ENCODE assay signal across 16 cellular contexts in genomic region chr2:234212534-234212933, GRCh38.
A peak's percentile ranks its signal among the peaks of the same experiment; 100 is the strongest.
DNase-seq lines count a peak whose midpoint lies in the region; ATAC-seq lines count a peak whose summit lies in the region.
"Had no signal": no experiment of that assay in that cellular context is flagged by ENCODE, and none has a peak within 500 bp of the region (broad histone marks: within the 10 kb centered on the region; RNA-seq: fewer than 3 reads in every experiment).

No MANE protein-coding gene starts in this region.

- H2BK12ac ChIP-seq in mesenchymal stem cell (ENCODE audit: low read length in 2 of 2), result no peak overlapping the region

- no peak overlapping the region for H3K14ac ChIP-seq in mesenchymal stem cell (ENCODE audit: low read length in 2 of 2)

- no peak overlapping the region for H3K23ac ChIP-seq in mesenchymal stem cell (ENCODE audit: low read length in 2 of 2)

- no peak overlapping the region for H4K8ac ChIP-seq in mesenchymal stem cell (ENCODE audit: low read length)

- H2BK15ac ChIP-seq in mesenchymal stem cell (ENCODE audit: low read depth, poor library complexity, severe bottlenecking), result no peak overlapping the region

- no peak overlapping the region for H3K4me3 Mint-ChIP-seq in activated T-cell treated with anti-CD3 and anti-CD28 coated beads, Interleukin-2, amount 50 U/mL, for 4 hours

- H2AK5ac ChIP-seq in mesenchymal stem cell (ENCODE audit: low read length, severe bottlenecking), result peak overlapping the region; percentile 47

- peaks cover 15 to 55% (median 41%) of the 10 kb centered on the region in 10 experiments for H3K4me1 ChIP-seq in BLaER1 treated with 17β-estradiol and CSF1 and Interleukin-3, amounts not matched to agents 10 nM and 100 nM
- H3K4me1 ChIP-seq in adipocyte (ENCODE audit: control insufficient read depth, insufficient read depth, low read length), result peaks cover 18% of the 10 kb centered on the region
- H3K4me1 ChIP-seq in mesenchymal stem cell (ENCODE audit: control insufficient read depth, insufficient read depth, low read depth, low read length), result peaks cover 10% of the 10 kb centered on the region

- peak overlapping the region; percentile 84 to 97 (median 92) for H3K4me2 ChIP-seq in BLaER1 treated with 17β-estradiol and CSF1 and Interleukin-3, amounts not matched to agents 10 nM and 100 nM
- no peak overlapping the region for H3K4me2 ChIP-seq in mesenchymal stem cell (ENCODE audit: low read length, poor library complexity, severe bottlenecking)

- no peaks in the 10 kb centered on the region for H3K36me3 ChIP-seq in BLaER1 treated with 17β-estradiol and CSF1 and Interleukin-3, amounts not matched to agents 10 nM and 100 nM
- no peaks in the 10 kb centered on the region for H3K36me3 ChIP-seq in adipocyte (ENCODE audit: control insufficient read depth, insufficient read depth, low read length, severe bottlenecking)
- no peaks in the 10 kb centered on the region for H3K36me3 ChIP-seq in mesenchymal stem cell (ENCODE audit: control insufficient read depth in 1 of 2, insufficient read depth in 2 of 2, low read depth in 1 of 2, low read length in 2 of 2)
- H3K36me3 ChIP-seq: HAP-1 had no signal

- 83% methylated on average over 8 of the region's 8 CpGs for WGBS in mesenchymal stem cell

- H2BK120ac ChIP-seq in mesenchymal stem cell (ENCODE audit: low read depth, low read length), result no peak overlapping the region

- H3K4ac ChIP-seq in mesenchymal stem cell (ENCODE audit: low read depth in 1 of 2, low read length in 2 of 2), result no peak overlapping the region

- DNase-seq in NCI-H146 (lab: John Stamatoyannopoulos, UW) (peak; percentile 22), NCI-H146 treated with DMSO at 0.1 percent for 48 hours (lab: John Stamatoyannopoulos, UW; ENCODE audit: unreplicated experiment) (no peak), adipocyte (ENCODE audit: low read depth) (no peak), mesenchymal stem cell (no peak), GM19240 (ENCODE audit: insufficient read length, low spot score) (no peak), HUDEP-2 (lab: John Stamatoyannopoulos, UW; ENCODE audit: unreplicated experiment in 76 of 76) (no peak)
- no peak for DNase-seq in activated T-cell treated with anti-CD3 and anti-CD28 coated beads, Interleukin-2, amount 50 U/mL, for 4 hours
- DNase-seq: COR-L47, NCI-H1417 treated with DMSO at 0.1 percent for 48 hours, NCI-H2081, NCI-H226, SHP77 had no signal

- H3K27me3 ChIP-seq in BLaER1 treated with 17β-estradiol and CSF1 and Interleukin-3, amounts not matched to agents 10 nM and 100 nM, result no peaks in the 10 kb centered on the region
- peaks cover 12% of the 10 kb centered on the region for H3K27me3 ChIP-seq in adipocyte (replicated peaks; ENCODE audit: control insufficient read depth, insufficient read depth, low read length)
- H3K27me3 ChIP-seq in mesenchymal stem cell (ENCODE audit: control insufficient read depth in 1 of 2, insufficient read depth in 1 of 2, low read length in 2 of 2), result no peaks in the 10 kb centered on the region

- no peaks in the 10 kb centered on the region for H3K36me3 Mint-ChIP-seq in activated T-cell treated with anti-CD3 and anti-CD28 coated beads, Interleukin-2, amount 50 U/mL, for 4 hours (ENCODE audit: insufficient read depth)

- H3K9me3 ChIP-seq in BLaER1 treated with 17β-estradiol and CSF1 and Interleukin-3, amounts not matched to agents 10 nM and 100 nM (replicated peaks in 1 of 11), result peaks cover 9 to 22% (median 15%) of the 10 kb centered on the region in 11 experiments; a peak in 19 of 22 replicates
- H3K9me3 ChIP-seq in adipocyte (ENCODE audit: control insufficient read depth, low read length) (peaks cover 2% of the 10 kb centered on the region), mesenchymal stem cell (ENCODE audit: control insufficient read depth, low read length) (no peaks in the 10 kb centered on the region)
- H3K9me3 ChIP-seq: HAP-1 had no signal

- no peaks in the 10 kb centered on the region for H3K79me1 ChIP-seq in mesenchymal stem cell (replicated peaks; ENCODE audit: low read length, poor library complexity, severe bottlenecking)

- H3K27me3 Mint-ChIP-seq in activated T-cell treated with anti-CD3 and anti-CD28 coated beads, Interleukin-2, amount 50 U/mL, for 4 hours (ENCODE audit: low read depth), result no peaks in the 10 kb centered on the region

- H2AFZ ChIP-seq in mesenchymal stem cell (ENCODE audit: low read depth, low read length), result no peak overlapping the region

- no peaks in the 10 kb centered on the region for H4K20me1 ChIP-seq in BLaER1 treated with 17β-estradiol and CSF1 and Interleukin-3, amounts not matched to agents 10 nM and 100 nM

- no peak overlapping the region for H2BK5ac ChIP-seq in mesenchymal stem cell (ENCODE audit: low read depth, low read length, poor library complexity, severe bottlenecking)

- H3K9ac ChIP-seq in BLaER1 treated with 17β-estradiol and CSF1 and Interleukin-3, amounts not matched to agents 10 nM and 100 nM, result peak overlapping the region; percentile 1 to 73 (median 38); a peak in 14 of 22 replicates
- H3K9ac ChIP-seq in adipocyte (ENCODE audit: low read length) (peak overlapping the region; percentile 13), mesenchymal stem cell (ENCODE audit: low read length) (no peak overlapping the region)

- H3K4me1 Mint-ChIP-seq in activated T-cell treated with anti-CD3 and anti-CD28 coated beads, Interleukin-2, amount 50 U/mL, for 4 hours (ENCODE audit: low read depth), result peaks cover 22% of the 10 kb centered on the region

- peak overlapping the region in 7 of 11 experiments; percentile 8 to 61 (median 36); a peak in 11 of 22 replicates for H3K27ac ChIP-seq in BLaER1 treated with 17β-estradiol and CSF1 and Interleukin-3, amounts not matched to agents 10 nM and 100 nM
- H3K27ac ChIP-seq in mesenchymal stem cell (ENCODE audit: low read length, poor library complexity, severe bottlenecking), result no peak overlapping the region
- H3K27ac ChIP-seq: 22Rv1, C4-2B had no signal

- peak overlapping the region in 8 of 10 experiments; percentile 33 to 55 (median 45); a peak in 17 of 20 replicates for H3K4me3 ChIP-seq in BLaER1 treated with 17β-estradiol and CSF1 and Interleukin-3, amounts not matched to agents 10 nM and 100 nM
- H3K4me3 ChIP-seq in adipocyte (ENCODE audit: low read length) (no peak overlapping the region), mesenchymal stem cell (ENCODE audit: insufficient read depth in 1 of 2, low read depth in 1 of 2, low read length in 2 of 2) (no peak overlapping the region)
- H3K4me3 ChIP-seq: HAP-1 had no signal

- H3K18ac ChIP-seq in mesenchymal stem cell (ENCODE audit: low read depth in 1 of 2, low read length in 2 of 2), result no peak overlapping the region

- no peak overlapping the region for H4K91ac ChIP-seq in mesenchymal stem cell (ENCODE audit: low read length)

- ATAC-seq in activated T-cell treated with anti-CD3 and anti-CD28 coated beads, Interleukin-2, amount 50 U/mL, for 4 hours, result no peak

- H3K9me3 Mint-ChIP-seq in activated T-cell treated with anti-CD3 and anti-CD28 coated beads, Interleukin-2, amount 50 U/mL, for 4 hours, result no peaks in the 10 kb centered on the region

Comparison
In these comparisons a context has a peak if more than half of its experiments do, and no peak if none do; other contexts are left out.
1. H3K4me3 ChIP-seq: peak in BLaER1 treated with 17β-estradiol and CSF1 and Interleukin-3, amounts not matched to agents 10 nM and 100 nM (8 of 10); none in adipocyte (single experiment) and mesenchymal stem cell (0 of 2).